Comparison of ENCODE assay signal across 1 cellular context in the genomic region with DNA sequence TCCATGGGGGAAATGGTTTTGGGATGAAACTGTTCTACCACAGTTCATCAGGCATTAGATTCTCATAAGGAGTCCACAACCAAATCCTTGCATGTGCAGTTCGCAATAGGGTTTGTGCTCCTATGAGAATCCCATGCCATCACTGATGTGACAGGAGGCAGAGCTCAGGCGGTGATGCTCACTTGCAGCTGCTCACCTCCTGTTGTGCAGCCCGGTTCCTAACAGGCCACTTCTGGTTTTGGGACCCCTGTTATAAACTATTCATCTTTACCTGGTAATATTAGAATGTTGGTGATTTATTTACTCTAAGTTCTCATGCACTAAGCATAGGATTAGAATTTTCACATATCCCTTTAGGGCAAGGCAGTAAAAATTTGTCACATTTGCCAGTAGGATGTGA.
TF ChIP-seq lines count a peak whose summit lies in the region.

No MANE protein-coding gene starts in this region.

TF ChIP-seq in liver, 16 proteins besides CTCF, POLR2A, EP300 and RAD21 (continued from another document):
- TF ChIP-seq, protein P1, sequence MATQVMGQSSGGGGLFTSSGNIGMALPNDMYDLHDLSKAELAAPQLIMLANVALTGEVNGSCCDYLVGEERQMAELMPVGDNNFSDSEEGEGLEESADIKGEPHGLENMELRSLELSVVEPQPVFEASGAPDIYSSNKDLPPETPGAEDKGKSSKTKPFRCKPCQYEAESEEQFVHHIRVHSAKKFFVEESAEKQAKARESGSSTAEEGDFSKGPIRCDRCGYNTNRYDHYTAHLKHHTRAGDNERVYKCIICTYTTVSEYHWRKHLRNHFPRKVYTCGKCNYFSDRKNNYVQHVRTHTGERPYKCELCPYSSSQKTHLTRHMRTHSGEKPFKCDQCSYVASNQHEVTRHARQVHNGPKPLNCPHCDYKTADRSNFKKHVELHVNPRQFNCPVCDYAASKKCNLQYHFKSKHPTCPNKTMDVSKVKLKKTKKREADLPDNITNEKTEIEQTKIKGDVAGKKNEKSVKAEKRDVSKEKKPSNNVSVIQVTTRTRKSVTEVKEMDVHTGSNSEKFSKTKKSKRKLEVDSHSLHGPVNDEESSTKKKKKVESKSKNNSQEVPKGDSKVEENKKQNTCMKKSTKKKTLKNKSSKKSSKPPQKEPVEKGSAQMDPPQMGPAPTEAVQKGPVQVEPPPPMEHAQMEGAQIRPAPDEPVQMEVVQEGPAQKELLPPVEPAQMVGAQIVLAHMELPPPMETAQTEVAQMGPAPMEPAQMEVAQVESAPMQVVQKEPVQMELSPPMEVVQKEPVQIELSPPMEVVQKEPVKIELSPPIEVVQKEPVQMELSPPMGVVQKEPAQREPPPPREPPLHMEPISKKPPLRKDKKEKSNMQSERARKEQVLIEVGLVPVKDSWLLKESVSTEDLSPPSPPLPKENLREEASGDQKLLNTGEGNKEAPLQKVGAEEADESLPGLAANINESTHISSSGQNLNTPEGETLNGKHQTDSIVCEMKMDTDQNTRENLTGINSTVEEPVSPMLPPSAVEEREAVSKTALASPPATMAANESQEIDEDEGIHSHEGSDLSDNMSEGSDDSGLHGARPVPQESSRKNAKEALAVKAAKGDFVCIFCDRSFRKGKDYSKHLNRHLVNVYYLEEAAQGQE (IDR thresholded peaks at IDR 0.05), result no peak
- TF ChIP-seq FOXA1 (IDR thresholded peaks at IDR 0.05), result no peak
- no peak for TF ChIP-seq HNF4A (conservative IDR thresholded peaks at IDR 0.05)
- TF ChIP-seq SP1 (IDR thresholded peaks at IDR 0.05), result no peak
- TF ChIP-seq GABPA (IDR thresholded peaks at IDR 0.05 in 1 of 2, conservative IDR thresholded peaks at IDR 0.05 in 1 of 2), result no peak
- TF ChIP-seq, protein P2, sequence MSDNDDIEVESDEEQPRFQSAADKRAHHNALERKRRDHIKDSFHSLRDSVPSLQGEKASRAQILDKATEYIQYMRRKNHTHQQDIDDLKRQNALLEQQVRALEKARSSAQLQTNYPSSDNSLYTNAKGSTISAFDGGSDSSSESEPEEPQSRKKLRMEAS (IDR thresholded peaks at IDR 0.05), result no peak
- TF ChIP-seq, protein P3, sequence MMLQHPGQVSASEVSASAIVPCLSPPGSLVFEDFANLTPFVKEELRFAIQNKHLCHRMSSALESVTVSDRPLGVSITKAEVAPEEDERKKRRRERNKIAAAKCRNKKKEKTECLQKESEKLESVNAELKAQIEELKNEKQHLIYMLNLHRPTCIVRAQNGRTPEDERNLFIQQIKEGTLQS (IDR thresholded peaks at IDR 0.05), result no peak
